21 cellular contexts compared by ENCODE assay signal in genomic region chr1:167642501-167642826, GRCh38. TPM values are rescaled to one million over a fixed set of nuclear protein-coding genes. Genes with fewer than 3 reads are reported as not detected.
DNase-seq lines count a peak whose midpoint lies in the region; ATAC-seq and TF ChIP-seq lines count a peak whose summit lies in the region.
"Had no signal": no experiment of that assay in that cellular context is flagged by ENCODE, and none has a peak within 500 bp of the region (broad histone marks: within the 10 kb centered on the region; RNA-seq: fewer than 3 reads in every experiment).

No MANE protein-coding gene starts in this region.

- H3K4me2 ChIP-seq in smooth muscle cell, result no peak overlapping the region
- H3K4me2 ChIP-seq: PC-9 had no signal

- peaks cover 62% of the 10 kb centered on the region for H3K36me3 Mint-ChIP-seq in activated CD8-positive, alpha-beta memory T cell treated with anti-CD3 and anti-CD28 coated beads, Interleukin-2, amount 10 ng/mL, durations not matched to agents 7 days and 5 days
- peaks cover 0 to 86% (median 17%) of the 10 kb centered on the region in 3 donors for H3K36me3 Mint-ChIP-seq in CD8-positive, alpha-beta memory T cell
- peaks cover 80% of the 10 kb centered on the region for H3K36me3 Mint-ChIP-seq in activated T-helper 2 cell treated with anti-CD3 and anti-CD28 coated beads, Interferon-gamma antibody, Interleukin-2, Interleukin-4, amounts not matched to agents 10 μg/mL and 5 μg/mL and 100 μg/mL, durations not matched to agents 14 hours and 24 hours and 36 hours (ENCODE audit: low read depth)
- no peaks in the 10 kb centered on the region for H3K36me3 Mint-ChIP-seq in neural crest cell (ENCODE audit: low read depth)

- H2AFZ ChIP-seq in smooth muscle cell (ENCODE audit: low read depth), result no peak overlapping the region
- H2AFZ ChIP-seq: PC-9 had no signal

- no peaks in the 10 kb centered on the region for H3K27me3 ChIP-seq in CD8-positive, alpha-beta memory T cell (ENCODE audit: insufficient read depth, low read length, poor library complexity, severe bottlenecking)
- H3K27me3 ChIP-seq in smooth muscle cell (ENCODE audit: low read depth), result no peaks in the 10 kb centered on the region
- H3K27me3 ChIP-seq: gastroesophageal sphincter, suprapubic skin, vagina had no signal

- TF ChIP-seq CTCF in neural crest cell (conservative IDR thresholded peaks at IDR 0.05) (no peak), smooth muscle cell (IDR thresholded peaks at IDR 0.05; ENCODE audit: borderline replicate concordance, insufficient read depth, poor library complexity, severe bottlenecking) (no peak)

- no peak overlapping the region for H3K27ac ChIP-seq in CD8-positive, alpha-beta memory T cell (ENCODE audit: low read depth, low read length)
- no peak overlapping the region for H3K27ac ChIP-seq in smooth muscle cell (ENCODE audit: low read depth)
- H3K27ac ChIP-seq: gastroesophageal sphincter, HL-60, PC-9, prostate gland, suprapubic skin, vagina had no signal

- H3K4me1 Mint-ChIP-seq in activated CD8-positive, alpha-beta memory T cell treated with anti-CD3 and anti-CD28 coated beads, Interleukin-2, amount 10 ng/mL, durations not matched to agents 7 days and 5 days, result peaks cover 80% of the 10 kb centered on the region
- H3K4me1 Mint-ChIP-seq in CD8-positive, alpha-beta memory T cell, result peaks cover 86 to 96% (median 94%) of the 10 kb centered on the region in 3 donors
- H3K4me1 Mint-ChIP-seq in activated T-helper 2 cell treated with anti-CD3 and anti-CD28 coated beads, Interferon-gamma antibody, Interleukin-2, Interleukin-4, amounts not matched to agents 10 μg/mL and 5 μg/mL and 100 μg/mL, durations not matched to agents 14 hours and 24 hours and 36 hours (ENCODE audit: low read depth), result peaks cover 63% of the 10 kb centered on the region
- no peaks in the 10 kb centered on the region for H3K4me1 Mint-ChIP-seq in neural crest cell

- no peaks in the 10 kb centered on the region for H4K20me1 ChIP-seq in smooth muscle cell (ENCODE audit: low read depth)

- DNase-seq in activated CD8-positive, alpha-beta memory T cell treated with anti-CD3 and anti-CD28 coated beads, Interleukin-2, amount 10 ng/mL, durations not matched to agents 7 days and 5 days, result no peak
- DNase-seq in activated CD8-positive, alpha-beta memory T cell treated with anti-CD3 and anti-CD28 coated beads, Interleukin-2, amount 50 U/mL, for 4 hours, result no peak
- DNase-seq in CD8-positive, alpha-beta memory T cell, result no peak
- no peak for DNase-seq in activated T-helper 2 cell treated with anti-CD3 and anti-CD28 coated beads, Interferon-gamma antibody, Interleukin-2, Interleukin-4, amounts not matched to agents 10 μg/mL and 5 μg/mL and 100 μg/mL, durations not matched to agents 14 hours and 24 hours and 36 hours (ENCODE audit: low spot score)
- DNase-seq in neural crest cell (ENCODE audit: low read depth, low spot score), result no peak
- DNase-seq in smooth muscle cell (lab: John Stamatoyannopoulos, UW; ENCODE audit: unreplicated experiment), result no peak
- DNase-seq: anterior cingulate cortex, NCI-H1694 treated with DMSO at 0.1 percent for 48 hours, NCI-H2227 treated with DMSO at 0.1 percent for 48 hours, PC-9, SIG-M5 had no signal

- intact Hi-C loops in activated T-helper 2 cell treated with anti-CD3 and anti-CD28 coated beads, Interferon-gamma antibody, Interleukin-2, Interleukin-4, amounts not matched to agents 10 μg/mL and 5 μg/mL and 100 μg/mL, durations not matched to agents 14 hours and 24 hours and 36 hours (cut with micrococcal nuclease), result no loop called here

- H3K27ac Mint-ChIP-seq in activated CD8-positive, alpha-beta memory T cell treated with anti-CD3 and anti-CD28 coated beads, Interleukin-2, amount 10 ng/mL, durations not matched to agents 7 days and 5 days, result peak overlapping the region; percentile 54
- peak overlapping the region; percentile 68 to 97 (median 80) for H3K27ac Mint-ChIP-seq in CD8-positive, alpha-beta memory T cell
- H3K27ac Mint-ChIP-seq in activated T-helper 2 cell treated with anti-CD3 and anti-CD28 coated beads, Interferon-gamma antibody, Interleukin-2, Interleukin-4, amounts not matched to agents 10 μg/mL and 5 μg/mL and 100 μg/mL, durations not matched to agents 14 hours and 24 hours and 36 hours, result peak overlapping the region; percentile 47
- H3K27ac Mint-ChIP-seq in neural crest cell (ENCODE audit: unreplicated experiment), result peak overlapping the region; percentile 65

- H3K9me3 Mint-ChIP-seq in activated CD8-positive, alpha-beta memory T cell treated with anti-CD3 and anti-CD28 coated beads, Interleukin-2, amount 10 ng/mL, durations not matched to agents 7 days and 5 days (ENCODE audit: low read depth), result no peaks in the 10 kb centered on the region
- H3K9me3 Mint-ChIP-seq in CD8-positive, alpha-beta memory T cell, result no peaks in the 10 kb centered on the region
- H3K9me3 Mint-ChIP-seq in activated T-helper 2 cell treated with anti-CD3 and anti-CD28 coated beads, Interferon-gamma antibody, Interleukin-2, Interleukin-4, amounts not matched to agents 10 μg/mL and 5 μg/mL and 100 μg/mL, durations not matched to agents 14 hours and 24 hours and 36 hours, result no peaks in the 10 kb centered on the region
- no peaks in the 10 kb centered on the region for H3K9me3 Mint-ChIP-seq in neural crest cell

- ATAC-seq in activated CD8-positive, alpha-beta memory T cell treated with anti-CD3 and anti-CD28 coated beads, Interleukin-2, amount 10 ng/mL, durations not matched to agents 7 days and 5 days, result no peak
- ATAC-seq in HG02870 (IDR thresholded peaks at IDR 0.05; ENCODE audit: unreplicated experiment) (no peak), HG02678 (IDR thresholded peaks at IDR 0.05; ENCODE audit: unreplicated experiment) (no peak)
- ATAC-seq: esophagus mucosa, gastroesophageal sphincter, HCT116 had no signal

- CTCF ChIA-PET in activated CD8-positive, alpha-beta memory T cell treated with anti-CD3 and anti-CD28 coated beads, Interleukin-2, amount 10 ng/mL, durations not matched to agents 7 days and 5 days (lab: Charles Lee), result interaction anchor here (0.9 to 1.9 kb wide), 2 partner anchors 42 to 53 kb away, joined by 3 to 10 read pairs; no protein-coding TSS in a partner anchor
- CTCF ChIA-PET in CD8-positive, alpha-beta memory T cell (lab: Charles Lee), result interaction anchor here (1.2 to 7.8 kb wide), 2 partner anchors 40 to 45 kb away, joined by 5 to 132 read pairs; no protein-coding TSS in a partner anchor

- POLR2A ChIA-PET in CD8-positive, alpha-beta memory T cell (lab: Charles Lee), result interaction anchor here (0.6 to 1.4 kb wide), 2 partner anchors 10 to 242 kb away, joined by 4 to 6 read pairs; no protein-coding TSS in a partner anchor

- 94% methylated on average over 3 of the region's 3 CpGs for WGBS in smooth muscle cell (ENCODE audit: low lambda C conversion rate)

- H3K9me3 ChIP-seq in CD8-positive, alpha-beta memory T cell (ENCODE audit: low read length), result no peaks in the 10 kb centered on the region
- H3K9me3 ChIP-seq in smooth muscle cell (replicated peaks; ENCODE audit: low read depth), result no peaks in the 10 kb centered on the region
- H3K9me3 ChIP-seq: gastroesophageal sphincter, prostate gland, suprapubic skin, vagina had no signal

- peaks cover 34% of the 10 kb centered on the region for H3K36me3 ChIP-seq in CD8-positive, alpha-beta memory T cell (ENCODE audit: insufficient read depth, low read length)
- no peaks in the 10 kb centered on the region for H3K36me3 ChIP-seq in smooth muscle cell (ENCODE audit: low read depth)
- H3K36me3 ChIP-seq: prostate gland, suprapubic skin, vagina had no signal

- H3K9ac ChIP-seq in smooth muscle cell (ENCODE audit: low read depth), result no peak overlapping the region

- no peaks in the 10 kb centered on the region for H3K27me3 Mint-ChIP-seq in activated CD8-positive, alpha-beta memory T cell treated with anti-CD3 and anti-CD28 coated beads, Interleukin-2, amount 10 ng/mL, durations not matched to agents 7 days and 5 days
- H3K27me3 Mint-ChIP-seq in CD8-positive, alpha-beta memory T cell, result peaks cover 0 to 1% of the 10 kb centered on the region in 2 donors
- H3K27me3 Mint-ChIP-seq in activated T-helper 2 cell treated with anti-CD3 and anti-CD28 coated beads, Interferon-gamma antibody, Interleukin-2, Interleukin-4, amounts not matched to agents 10 μg/mL and 5 μg/mL and 100 μg/mL, durations not matched to agents 14 hours and 24 hours and 36 hours (ENCODE audit: low read depth), result no peaks in the 10 kb centered on the region
- H3K27me3 Mint-ChIP-seq in neural crest cell (ENCODE audit: low read depth), result peaks cover 2% of the 10 kb centered on the region

- no peak overlapping the region for H3K4me3 ChIP-seq in CD8-positive, alpha-beta memory T cell (ENCODE audit: low read length)
- no peak overlapping the region for H3K4me3 ChIP-seq in smooth muscle cell
- H3K4me3 ChIP-seq: gastroesophageal sphincter, PC-9, prostate gland, suprapubic skin, vagina had no signal

- no peaks in the 10 kb centered on the region for H3F3A ChIP-seq in smooth muscle cell (ENCODE audit: low read depth)

- H3K79me2 ChIP-seq in smooth muscle cell (ENCODE audit: low read depth), result no peaks in the 10 kb centered on the region

- H3K4me3 Mint-ChIP-seq in activated CD8-positive, alpha-beta memory T cell treated with anti-CD3 and anti-CD28 coated beads, Interleukin-2, amount 10 ng/mL, durations not matched to agents 7 days and 5 days, result no peak overlapping the region
- peak overlapping the region; percentile 1 to 70 (median 65) for H3K4me3 Mint-ChIP-seq in CD8-positive, alpha-beta memory T cell
- no peak overlapping the region for H3K4me3 Mint-ChIP-seq in activated T-helper 2 cell treated with anti-CD3 and anti-CD28 coated beads, Interferon-gamma antibody, Interleukin-2, Interleukin-4, amounts not matched to agents 10 μg/mL and 5 μg/mL and 100 μg/mL, durations not matched to agents 14 hours and 24 hours and 36 hours (ENCODE audit: low read depth)
- no peak overlapping the region for H3K4me3 Mint-ChIP-seq in neural crest cell

- H3K4me1 ChIP-seq in CD8-positive, alpha-beta memory T cell (ENCODE audit: insufficient read depth, low read length), result peaks cover 80% of the 10 kb centered on the region
- no peaks in the 10 kb centered on the region for H3K4me1 ChIP-seq in smooth muscle cell (ENCODE audit: low read depth)
- H3K4me1 ChIP-seq: prostate gland, suprapubic skin, vagina had no signal

RNA-seq across cellular contexts. Expression of gene RCSD1, which starts 12.4 kb away (rescaled TPM):
- 100 to 1,000 TPM; 121 to 129 TPM for total RNA-seq in activated CD8-positive, alpha-beta memory T cell treated with anti-CD3 and anti-CD28 coated beads, Interleukin-2, amount 10 ng/mL, durations not matched to agents 7 days and 5 days
- total RNA-seq in CD8-positive, alpha-beta memory T cell, result 10 to 100 TPM; 45.9 to 47.9 TPM
- polyA plus RNA-seq in CD8-positive, alpha-beta memory T cell, result 171 TPM
- 84.9 and 91.9 TPM in 2 replicates for total RNA-seq in activated T-helper 2 cell treated with anti-CD3 and anti-CD28 coated beads, Interferon-gamma antibody, Interleukin-2, Interleukin-4, amounts not matched to agents 10 μg/mL and 5 μg/mL and 100 μg/mL, durations not matched to agents 14 hours and 24 hours and 36 hours
- total RNA-seq in neural crest cell (2.3 and 3.0 TPM in 2 replicates), smooth muscle cell (0.27 TPM in 1 of 2 replicates, not detected in the other)
- 0.40 TPM in 1 of 2 replicates, not detected in the other for polyA plus RNA-seq in smooth muscle cell
- total RNA-seq: PC-9 had no signal
- polyA plus RNA-seq: neural cell had no signal

Comparison
In these comparisons a context has a peak if more than half of its experiments do, and no peak if none do; other contexts are left out.
1. H3K4me3 Mint-ChIP-seq: peak in CD8-positive, alpha-beta memory T cell (7 of 7); none in activated CD8-positive, alpha-beta memory T cell treated with anti-CD3 and anti-CD28 coated beads, Interleukin-2, amount 10 ng/mL, durations not matched to agents 7 days and 5 days (single experiment), activated T-helper 2 cell treated with anti-CD3 and anti-CD28 coated beads, Interferon-gamma antibody, Interleukin-2, Interleukin-4, amounts not matched to agents 10 μg/mL and 5 μg/mL and 100 μg/mL, durations not matched to agents 14 hours and 24 hours and 36 hours (single experiment) and neural crest cell (single experiment).
2. RNA of gene RCSD1, which starts 12.4 kb away (total RNA-seq): 121 to 129 TPM in activated CD8-positive, alpha-beta memory T cell treated with anti-CD3 and anti-CD28 coated beads, Interleukin-2, amount 10 ng/mL, durations not matched to agents 7 days and 5 days, 84.9 to 91.9 TPM in activated T-helper 2 cell treated with anti-CD3 and anti-CD28 coated beads, Interferon-gamma antibody, Interleukin-2, Interleukin-4, amounts not matched to agents 10 μg/mL and 5 μg/mL and 100 μg/mL, durations not matched to agents 14 hours and 24 hours and 36 hours and 45.9 to 47.9 TPM in CD8-positive, alpha-beta memory T cell; 2.3 to 3.0 TPM in neural crest cell and 0.27 TPM in smooth muscle cell; every median in the first group is over 10 times any median in the second.
3. Peak in every context shown above with its lines, with median percentiles within 50 percentile points of each other: H3K27ac Mint-ChIP-seq.